In the genomic region with DNA sequence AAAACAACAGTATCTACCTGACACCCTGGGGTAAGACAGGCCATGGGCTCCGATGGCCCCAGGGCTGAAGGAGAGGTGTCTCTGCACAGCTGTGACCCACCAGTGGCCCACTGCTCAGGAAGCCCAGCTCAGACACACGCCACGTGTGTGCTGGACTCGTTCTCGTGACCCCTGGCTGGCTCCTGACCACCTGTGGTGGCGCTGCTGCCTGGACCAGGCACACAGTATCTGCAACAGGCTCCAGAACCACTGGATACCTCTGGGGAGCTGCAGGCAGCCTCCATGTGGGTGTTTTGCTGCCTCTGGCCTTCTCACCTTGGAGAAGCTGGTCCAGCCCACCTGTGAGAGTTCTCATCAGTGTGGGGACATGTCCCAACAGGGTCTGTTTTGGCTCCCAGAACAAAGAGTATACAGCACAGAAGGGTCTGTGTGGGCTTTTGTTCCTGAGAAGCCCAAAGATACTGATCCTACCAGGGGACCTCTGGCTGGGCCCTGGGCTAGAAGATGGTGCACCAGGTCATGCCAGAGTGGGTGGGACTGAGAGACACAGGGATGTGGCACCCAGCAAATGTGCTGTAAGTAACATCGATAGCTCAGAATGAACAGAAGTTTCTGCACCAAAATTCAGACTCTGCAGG, we compare ENCODE assay signal across 1 cellular context.
TF ChIP-seq lines count a peak whose summit lies in the region.

No MANE protein-coding gene starts in this region.

TF ChIP-seq in H1, 55 proteins besides CTCF, POLR2A, EP300 and RAD21:
- no peak for TF ChIP-seq CBX5 (IDR thresholded peaks at IDR 0.05; ENCODE audit: low read depth, low read length)
- TF ChIP-seq CTBP2 (IDR thresholded peaks at IDR 0.05; ENCODE audit: borderline replicate concordance, insufficient read depth, insufficient read length, low read length), result no peak
- no peak for TF ChIP-seq TBP (IDR thresholded peaks at IDR 0.05; ENCODE audit: low read depth, low read length)
- TF ChIP-seq, protein P1, sequence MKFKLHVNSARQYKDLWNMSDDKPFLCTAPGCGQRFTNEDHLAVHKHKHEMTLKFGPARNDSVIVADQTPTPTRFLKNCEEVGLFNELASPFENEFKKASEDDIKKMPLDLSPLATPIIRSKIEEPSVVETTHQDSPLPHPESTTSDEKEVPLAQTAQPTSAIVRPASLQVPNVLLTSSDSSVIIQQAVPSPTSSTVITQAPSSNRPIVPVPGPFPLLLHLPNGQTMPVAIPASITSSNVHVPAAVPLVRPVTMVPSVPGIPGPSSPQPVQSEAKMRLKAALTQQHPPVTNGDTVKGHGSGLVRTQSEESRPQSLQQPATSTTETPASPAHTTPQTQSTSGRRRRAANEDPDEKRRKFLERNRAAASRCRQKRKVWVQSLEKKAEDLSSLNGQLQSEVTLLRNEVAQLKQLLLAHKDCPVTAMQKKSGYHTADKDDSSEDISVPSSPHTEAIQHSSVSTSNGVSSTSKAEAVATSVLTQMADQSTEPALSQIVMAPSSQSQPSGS (IDR thresholded peaks at IDR 0.05; ENCODE audit: low read length), result no peak
- no peak for TF ChIP-seq SP2 (IDR thresholded peaks at IDR 0.05; ENCODE audit: low read length)
- no peak for TF ChIP-seq FOSL1 (IDR thresholded peaks at IDR 0.05; ENCODE audit: insufficient read depth, low read depth, low read length)
- TF ChIP-seq YY1 (IDR thresholded peaks at IDR 0.05; ENCODE audit: low read depth, low read length), result no peak
- no peak for TF ChIP-seq HDAC6 (IDR thresholded peaks at IDR 0.05; ENCODE audit: low read depth, low read length)
- TF ChIP-seq, protein P2, sequence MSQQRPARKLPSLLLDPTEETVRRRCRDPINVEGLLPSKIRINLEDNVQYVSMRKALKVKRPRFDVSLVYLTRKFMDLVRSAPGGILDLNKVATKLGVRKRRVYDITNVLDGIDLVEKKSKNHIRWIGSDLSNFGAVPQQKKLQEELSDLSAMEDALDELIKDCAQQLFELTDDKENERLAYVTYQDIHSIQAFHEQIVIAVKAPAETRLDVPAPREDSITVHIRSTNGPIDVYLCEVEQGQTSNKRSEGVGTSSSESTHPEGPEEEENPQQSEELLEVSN (IDR thresholded peaks at IDR 0.05), result no peak
- no peak for TF ChIP-seq POU5F1 (IDR thresholded peaks at IDR 0.05; ENCODE audit: low read depth, low read length)
- no peak for TF ChIP-seq CEBPB (IDR thresholded peaks at IDR 0.05; ENCODE audit: low read depth, low read length)
- TF ChIP-seq ASH2L (IDR thresholded peaks at IDR 0.05; ENCODE audit: low read length), result no peak
